ENCODE assay signal across 1 cellular context in the genomic region with DNA sequence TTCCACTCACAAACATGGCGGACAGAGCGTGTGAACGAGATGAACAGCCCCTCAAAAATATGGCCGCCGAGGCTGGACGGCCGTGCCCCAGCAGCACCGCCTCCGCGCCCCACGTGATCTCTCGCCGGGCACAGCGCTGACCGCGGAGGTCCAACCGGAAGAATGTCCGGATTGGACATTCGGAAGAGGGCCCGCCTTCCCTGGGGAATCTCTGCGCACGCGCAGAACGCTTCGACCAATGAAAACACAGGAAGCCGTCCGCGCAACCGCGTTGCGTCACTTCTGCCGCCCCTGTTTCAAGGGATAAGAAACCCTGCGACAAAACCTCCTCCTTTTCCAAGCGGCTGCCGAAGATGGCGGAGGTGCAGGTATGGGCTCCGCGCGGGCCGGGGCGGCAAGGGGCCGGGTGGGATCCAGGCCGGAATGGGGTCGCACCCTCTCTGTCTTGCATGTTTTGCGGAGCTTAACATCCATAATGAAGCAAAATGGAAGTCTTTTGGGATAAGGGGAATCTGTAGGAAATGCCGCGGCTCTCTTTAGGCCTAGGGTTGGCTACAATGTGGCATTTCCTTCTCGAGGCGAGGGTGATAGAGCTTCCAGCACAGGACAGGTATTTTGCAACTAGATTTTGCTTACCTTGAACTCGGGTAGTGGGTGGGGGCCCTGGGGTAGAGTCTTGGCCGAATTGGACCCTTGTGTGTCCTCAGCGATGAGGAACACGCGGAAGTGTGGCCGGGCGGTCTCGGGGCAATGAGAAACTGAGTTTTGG.
TF ChIP-seq lines count a peak whose summit lies in the region.

A gene (plus strand): TSS at position 332 of the 769 bp plus-strand sequence. CDS start 22 bp downstream, at position 354.

TF ChIP-seq in K562, 482 proteins besides CTCF, POLR2A, EP300 and RAD21 (continued from another document and continues in another):
- TF ChIP-seq E2F3 (CRISPR knock-in tag; IDR thresholded peaks at IDR 0.05), result no peak
- no peak for TF ChIP-seq ARHGAP35 (IDR thresholded peaks at IDR 0.05; ENCODE audit: partially characterized antibody)
- TF ChIP-seq, protein P1, sequence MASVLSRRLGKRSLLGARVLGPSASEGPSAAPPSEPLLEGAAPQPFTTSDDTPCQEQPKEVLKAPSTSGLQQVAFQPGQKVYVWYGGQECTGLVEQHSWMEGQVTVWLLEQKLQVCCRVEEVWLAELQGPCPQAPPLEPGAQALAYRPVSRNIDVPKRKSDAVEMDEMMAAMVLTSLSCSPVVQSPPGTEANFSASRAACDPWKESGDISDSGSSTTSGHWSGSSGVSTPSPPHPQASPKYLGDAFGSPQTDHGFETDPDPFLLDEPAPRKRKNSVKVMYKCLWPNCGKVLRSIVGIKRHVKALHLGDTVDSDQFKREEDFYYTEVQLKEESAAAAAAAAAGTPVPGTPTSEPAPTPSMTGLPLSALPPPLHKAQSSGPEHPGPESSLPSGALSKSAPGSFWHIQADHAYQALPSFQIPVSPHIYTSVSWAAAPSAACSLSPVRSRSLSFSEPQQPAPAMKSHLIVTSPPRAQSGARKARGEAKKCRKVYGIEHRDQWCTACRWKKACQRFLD (CRISPR knock-in tag; IDR thresholded peaks at IDR 0.05), result peak; percentile 89
- no peak for TF ChIP-seq ZBTB17 (CRISPR knock-in tag; IDR thresholded peaks at IDR 0.05)
- no peak for TF ChIP-seq GATA2 (CRISPR knock-in tag; IDR thresholded peaks at IDR 0.05)
- TF ChIP-seq ASH1L (IDR thresholded peaks at IDR 0.05; ENCODE audit: borderline replicate concordance, low read depth, partially characterized antibody), result peak; percentile 68
- TF ChIP-seq CEBPG (CRISPR knock-in tag; IDR thresholded peaks at IDR 0.05), result peak; percentile 98
- TF ChIP-seq CEBPG (tag; conservative IDR thresholded peaks at IDR 0.05 in 1 of 2, IDR thresholded peaks at IDR 0.05 in 1 of 2), result peak; percentile 98 to 99
- TF ChIP-seq, protein P2, sequence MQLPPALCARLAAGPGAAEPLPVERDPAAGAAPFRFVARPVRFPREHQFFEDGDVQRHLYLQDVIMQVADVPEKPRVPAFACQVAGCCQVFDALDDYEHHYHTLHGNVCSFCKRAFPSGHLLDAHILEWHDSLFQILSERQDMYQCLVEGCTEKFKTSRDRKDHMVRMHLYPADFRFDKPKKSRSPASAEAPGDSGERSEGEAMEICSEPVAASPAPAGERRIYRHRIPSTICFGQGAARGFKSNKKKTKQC (CRISPR knock-in tag; IDR thresholded peaks at IDR 0.05), result peak; percentile 58; the same call in 1 of the 2 replicates
- TF ChIP-seq ZNF644 (tag; IDR thresholded peaks at IDR 0.05; ENCODE audit: low read depth), result peak; percentile 89
- no peak for TF ChIP-seq TCF7 (IDR thresholded peaks at IDR 0.05; ENCODE audit: borderline replicate concordance)
- TF ChIP-seq SMARCA4 (IDR thresholded peaks at IDR 0.05), result no peak
- TF ChIP-seq TCFL5 (CRISPR knock-in tag; conservative IDR thresholded peaks at IDR 0.05), result no peak
- TF ChIP-seq GATAD2A (IDR thresholded peaks at IDR 0.05), result no peak
- no peak for TF ChIP-seq ZNF124 (CRISPR knock-in tag; IDR thresholded peaks at IDR 0.05)
- TF ChIP-seq, protein P3, sequence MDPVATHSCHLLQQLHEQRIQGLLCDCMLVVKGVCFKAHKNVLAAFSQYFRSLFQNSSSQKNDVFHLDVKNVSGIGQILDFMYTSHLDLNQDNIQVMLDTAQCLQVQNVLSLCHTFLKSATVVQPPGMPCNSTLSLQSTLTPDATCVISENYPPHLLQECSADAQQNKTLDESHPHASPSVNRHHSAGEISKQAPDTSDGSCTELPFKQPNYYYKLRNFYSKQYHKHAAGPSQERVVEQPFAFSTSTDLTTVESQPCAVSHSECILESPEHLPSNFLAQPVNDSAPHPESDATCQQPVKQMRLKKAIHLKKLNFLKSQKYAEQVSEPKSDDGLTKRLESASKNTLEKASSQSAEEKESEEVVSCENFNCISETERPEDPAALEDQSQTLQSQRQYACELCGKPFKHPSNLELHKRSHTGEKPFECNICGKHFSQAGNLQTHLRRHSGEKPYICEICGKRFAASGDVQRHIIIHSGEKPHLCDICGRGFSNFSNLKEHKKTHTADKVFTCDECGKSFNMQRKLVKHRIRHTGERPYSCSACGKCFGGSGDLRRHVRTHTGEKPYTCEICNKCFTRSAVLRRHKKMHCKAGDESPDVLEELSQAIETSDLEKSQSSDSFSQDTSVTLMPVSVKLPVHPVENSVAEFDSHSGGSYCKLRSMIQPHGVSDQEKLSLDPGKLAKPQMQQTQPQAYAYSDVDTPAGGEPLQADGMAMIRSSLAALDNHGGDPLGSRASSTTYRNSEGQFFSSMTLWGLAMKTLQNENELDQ (CRISPR knock-in tag; IDR thresholded peaks at IDR 0.05; ENCODE audit: borderline replicate concordance), result peak; percentile 30; the same call in 1 of the 2 replicates
- TF ChIP-seq SMARCB1 (IDR thresholded peaks at IDR 0.05; ENCODE audit: insufficient read length, low read depth), result no peak
- TF ChIP-seq ZNF224 (CRISPR knock-in tag; IDR thresholded peaks at IDR 0.05), result no peak
- TF ChIP-seq, protein P4, sequence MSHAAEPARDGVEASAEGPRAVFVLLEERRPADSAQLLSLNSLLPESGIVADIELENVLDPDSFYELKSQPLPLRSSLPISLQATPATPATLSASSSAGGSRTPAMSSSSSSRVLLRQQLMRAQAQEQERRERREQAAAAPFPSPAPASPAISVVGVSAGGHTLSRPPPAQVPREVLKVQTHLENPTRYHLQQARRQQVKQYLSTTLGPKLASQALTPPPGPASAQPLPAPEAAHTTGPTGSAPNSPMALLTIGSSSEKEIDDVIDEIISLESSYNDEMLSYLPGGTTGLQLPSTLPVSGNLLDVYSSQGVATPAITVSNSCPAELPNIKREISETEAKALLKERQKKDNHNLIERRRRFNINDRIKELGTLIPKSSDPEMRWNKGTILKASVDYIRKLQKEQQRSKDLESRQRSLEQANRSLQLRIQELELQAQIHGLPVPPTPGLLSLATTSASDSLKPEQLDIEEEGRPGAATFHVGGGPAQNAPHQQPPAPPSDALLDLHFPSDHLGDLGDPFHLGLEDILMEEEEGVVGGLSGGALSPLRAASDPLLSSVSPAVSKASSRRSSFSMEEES (CRISPR knock-in tag; IDR thresholded peaks at IDR 0.05), result peak; percentile 97
- TF ChIP-seq HNRNPUL1 (IDR thresholded peaks at IDR 0.05; ENCODE audit: low read length), result no peak
- TF ChIP-seq CBX5 (IDR thresholded peaks at IDR 0.05; ENCODE audit: borderline replicate concordance, low read depth), result no peak
- TF ChIP-seq ZNF79 (CRISPR knock-in tag; IDR thresholded peaks at IDR 0.05; ENCODE audit: low read depth), result no peak
- TF ChIP-seq RBFOX2 (IDR thresholded peaks at IDR 0.05; ENCODE audit: low read depth, low read length), result peak; percentile 100
- no peak for TF ChIP-seq ZNF324 (CRISPR knock-in tag; IDR thresholded peaks at IDR 0.05)
- TF ChIP-seq, protein P5, sequence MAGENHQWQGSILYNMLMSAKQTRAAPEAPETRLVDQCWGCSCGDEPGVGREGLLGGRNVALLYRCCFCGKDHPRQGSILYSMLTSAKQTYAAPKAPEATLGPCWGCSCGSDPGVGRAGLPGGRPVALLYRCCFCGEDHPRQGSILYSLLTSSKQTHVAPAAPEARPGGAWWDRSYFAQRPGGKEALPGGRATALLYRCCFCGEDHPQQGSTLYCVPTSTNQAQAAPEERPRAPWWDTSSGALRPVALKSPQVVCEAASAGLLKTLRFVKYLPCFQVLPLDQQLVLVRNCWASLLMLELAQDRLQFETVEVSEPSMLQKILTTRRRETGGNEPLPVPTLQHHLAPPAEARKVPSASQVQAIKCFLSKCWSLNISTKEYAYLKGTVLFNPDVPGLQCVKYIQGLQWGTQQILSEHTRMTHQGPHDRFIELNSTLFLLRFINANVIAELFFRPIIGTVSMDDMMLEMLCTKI (IDR thresholded peaks at IDR 0.05; ENCODE audit: partially characterized antibody), result no peak
- TF ChIP-seq, protein P6, sequence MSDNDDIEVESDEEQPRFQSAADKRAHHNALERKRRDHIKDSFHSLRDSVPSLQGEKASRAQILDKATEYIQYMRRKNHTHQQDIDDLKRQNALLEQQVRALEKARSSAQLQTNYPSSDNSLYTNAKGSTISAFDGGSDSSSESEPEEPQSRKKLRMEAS (CRISPR knock-in tag; IDR thresholded peaks at IDR 0.05), result peak; percentile 93
- no peak for TF ChIP-seq KDM1A (IDR thresholded peaks at IDR 0.05)
- TF ChIP-seq, protein P7, sequence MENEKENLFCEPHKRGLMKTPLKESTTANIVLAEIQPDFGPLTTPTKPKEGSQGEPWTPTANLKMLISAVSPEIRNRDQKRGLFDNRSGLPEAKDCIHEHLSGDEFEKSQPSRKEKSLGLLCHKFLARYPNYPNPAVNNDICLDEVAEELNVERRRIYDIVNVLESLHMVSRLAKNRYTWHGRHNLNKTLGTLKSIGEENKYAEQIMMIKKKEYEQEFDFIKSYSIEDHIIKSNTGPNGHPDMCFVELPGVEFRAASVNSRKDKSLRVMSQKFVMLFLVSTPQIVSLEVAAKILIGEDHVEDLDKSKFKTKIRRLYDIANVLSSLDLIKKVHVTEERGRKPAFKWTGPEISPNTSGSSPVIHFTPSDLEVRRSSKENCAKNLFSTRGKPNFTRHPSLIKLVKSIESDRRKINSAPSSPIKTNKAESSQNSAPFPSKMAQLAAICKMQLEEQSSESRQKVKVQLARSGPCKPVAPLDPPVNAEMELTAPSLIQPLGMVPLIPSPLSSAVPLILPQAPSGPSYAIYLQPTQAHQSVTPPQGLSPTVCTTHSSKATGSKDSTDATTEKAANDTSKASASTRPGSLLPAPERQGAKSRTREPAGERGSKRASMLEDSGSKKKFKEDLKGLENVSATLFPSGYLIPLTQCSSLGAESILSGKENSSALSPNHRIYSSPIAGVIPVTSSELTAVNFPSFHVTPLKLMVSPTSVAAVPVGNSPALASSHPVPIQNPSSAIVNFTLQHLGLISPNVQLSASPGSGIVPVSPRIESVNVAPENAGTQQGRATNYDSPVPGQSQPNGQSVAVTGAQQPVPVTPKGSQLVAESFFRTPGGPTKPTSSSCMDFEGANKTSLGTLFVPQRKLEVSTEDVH (IDR thresholded peaks at IDR 0.05; ENCODE audit: low read depth, partially characterized antibody), result no peak
- peak in 1 of 2 experiments; percentile 80; a peak in 2 of 4 replicates for TF ChIP-seq NONO (IDR thresholded peaks at IDR 0.05; ENCODE audit: low read depth in 2 of 2, low read length in 1 of 2)
- TF ChIP-seq PML (IDR thresholded peaks at IDR 0.05; ENCODE audit: low read length), result peak; percentile 94
- TF ChIP-seq RNF2 (IDR thresholded peaks at IDR 0.05), result peak; percentile 56; the same call in 1 of the 2 replicates
- TF ChIP-seq PPARD (CRISPR knock-in tag; IDR thresholded peaks at IDR 0.05), result no peak
- TF ChIP-seq CXXC5 (CRISPR knock-in tag; IDR thresholded peaks at IDR 0.05), result peak; percentile 98
- TF ChIP-seq BCL6 (CRISPR knock-in tag; IDR thresholded peaks at IDR 0.05), result no peak
- no peak for TF ChIP-seq EWSR1 (IDR thresholded peaks at IDR 0.05; ENCODE audit: borderline replicate concordance, low read depth, partially characterized antibody)
- TF ChIP-seq ZNF780A (CRISPR knock-in tag; IDR thresholded peaks at IDR 0.05), result no peak
- TF ChIP-seq, protein P8, sequence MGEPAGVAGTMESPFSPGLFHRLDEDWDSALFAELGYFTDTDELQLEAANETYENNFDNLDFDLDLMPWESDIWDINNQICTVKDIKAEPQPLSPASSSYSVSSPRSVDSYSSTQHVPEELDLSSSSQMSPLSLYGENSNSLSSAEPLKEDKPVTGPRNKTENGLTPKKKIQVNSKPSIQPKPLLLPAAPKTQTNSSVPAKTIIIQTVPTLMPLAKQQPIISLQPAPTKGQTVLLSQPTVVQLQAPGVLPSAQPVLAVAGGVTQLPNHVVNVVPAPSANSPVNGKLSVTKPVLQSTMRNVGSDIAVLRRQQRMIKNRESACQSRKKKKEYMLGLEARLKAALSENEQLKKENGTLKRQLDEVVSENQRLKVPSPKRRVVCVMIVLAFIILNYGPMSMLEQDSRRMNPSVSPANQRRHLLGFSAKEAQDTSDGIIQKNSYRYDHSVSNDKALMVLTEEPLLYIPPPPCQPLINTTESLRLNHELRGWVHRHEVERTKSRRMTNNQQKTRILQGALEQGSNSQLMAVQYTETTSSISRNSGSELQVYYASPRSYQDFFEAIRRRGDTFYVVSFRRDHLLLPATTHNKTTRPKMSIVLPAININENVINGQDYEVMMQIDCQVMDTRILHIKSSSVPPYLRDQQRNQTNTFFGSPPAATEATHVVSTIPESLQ (CRISPR knock-in tag; IDR thresholded peaks at IDR 0.05), result no peak
- no peak for TF ChIP-seq SMARCC2 (IDR thresholded peaks at IDR 0.05; ENCODE audit: low read depth)
- TF ChIP-seq, protein P9, sequence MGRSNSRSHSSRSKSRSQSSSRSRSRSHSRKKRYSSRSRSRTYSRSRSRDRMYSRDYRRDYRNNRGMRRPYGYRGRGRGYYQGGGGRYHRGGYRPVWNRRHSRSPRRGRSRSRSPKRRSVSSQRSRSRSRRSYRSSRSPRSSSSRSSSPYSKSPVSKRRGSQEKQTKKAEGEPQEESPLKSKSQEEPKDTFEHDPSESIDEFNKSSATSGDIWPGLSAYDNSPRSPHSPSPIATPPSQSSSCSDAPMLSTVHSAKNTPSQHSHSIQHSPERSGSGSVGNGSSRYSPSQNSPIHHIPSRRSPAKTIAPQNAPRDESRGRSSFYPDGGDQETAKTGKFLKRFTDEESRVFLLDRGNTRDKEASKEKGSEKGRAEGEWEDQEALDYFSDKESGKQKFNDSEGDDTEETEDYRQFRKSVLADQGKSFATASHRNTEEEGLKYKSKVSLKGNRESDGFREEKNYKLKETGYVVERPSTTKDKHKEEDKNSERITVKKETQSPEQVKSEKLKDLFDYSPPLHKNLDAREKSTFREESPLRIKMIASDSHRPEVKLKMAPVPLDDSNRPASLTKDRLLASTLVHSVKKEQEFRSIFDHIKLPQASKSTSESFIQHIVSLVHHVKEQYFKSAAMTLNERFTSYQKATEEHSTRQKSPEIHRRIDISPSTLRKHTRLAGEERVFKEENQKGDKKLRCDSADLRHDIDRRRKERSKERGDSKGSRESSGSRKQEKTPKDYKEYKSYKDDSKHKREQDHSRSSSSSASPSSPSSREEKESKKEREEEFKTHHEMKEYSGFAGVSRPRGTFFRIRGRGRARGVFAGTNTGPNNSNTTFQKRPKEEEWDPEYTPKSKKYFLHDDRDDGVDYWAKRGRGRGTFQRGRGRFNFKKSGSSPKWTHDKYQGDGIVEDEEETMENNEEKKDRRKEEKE (IDR thresholded peaks at IDR 0.05; ENCODE audit: borderline replicate concordance in 1 of 2, control insufficient read depth in 1 of 2, low read depth in 2 of 2, low read length in 1 of 2), result no peak
- TF ChIP-seq ZBTB7A (IDR thresholded peaks at IDR 0.05; ENCODE audit: borderline replicate concordance, control insufficient read depth, low read depth, low read length), result no peak; the same call in 1 of the 2 replicates
- TF ChIP-seq SRSF9 (IDR thresholded peaks at IDR 0.05; ENCODE audit: borderline replicate concordance, low read depth, low read length), result no peak
- peak; percentile 43; the same call in 1 of the 2 replicates for TF ChIP-seq HLTF (IDR thresholded peaks at IDR 0.05)
- no peak for TF ChIP-seq MTF1 (CRISPR knock-in tag; IDR thresholded peaks at IDR 0.05; ENCODE audit: borderline replicate concordance)
- peak; percentile 85 for TF ChIP-seq PRPF4 (IDR thresholded peaks at IDR 0.05; ENCODE audit: insufficient read depth, low read depth, low read length, poor library complexity, severe bottlenecking)
- TF ChIP-seq SMAD2 (IDR thresholded peaks at IDR 0.05; ENCODE audit: low read depth, low read length), result no peak
- TF ChIP-seq ZSCAN32 (CRISPR knock-in tag; IDR thresholded peaks at IDR 0.05), result peak; percentile 70; the same call in 1 of the 2 replicates
